ENCODE assay signal across 1 cellular context in the genomic region with DNA sequence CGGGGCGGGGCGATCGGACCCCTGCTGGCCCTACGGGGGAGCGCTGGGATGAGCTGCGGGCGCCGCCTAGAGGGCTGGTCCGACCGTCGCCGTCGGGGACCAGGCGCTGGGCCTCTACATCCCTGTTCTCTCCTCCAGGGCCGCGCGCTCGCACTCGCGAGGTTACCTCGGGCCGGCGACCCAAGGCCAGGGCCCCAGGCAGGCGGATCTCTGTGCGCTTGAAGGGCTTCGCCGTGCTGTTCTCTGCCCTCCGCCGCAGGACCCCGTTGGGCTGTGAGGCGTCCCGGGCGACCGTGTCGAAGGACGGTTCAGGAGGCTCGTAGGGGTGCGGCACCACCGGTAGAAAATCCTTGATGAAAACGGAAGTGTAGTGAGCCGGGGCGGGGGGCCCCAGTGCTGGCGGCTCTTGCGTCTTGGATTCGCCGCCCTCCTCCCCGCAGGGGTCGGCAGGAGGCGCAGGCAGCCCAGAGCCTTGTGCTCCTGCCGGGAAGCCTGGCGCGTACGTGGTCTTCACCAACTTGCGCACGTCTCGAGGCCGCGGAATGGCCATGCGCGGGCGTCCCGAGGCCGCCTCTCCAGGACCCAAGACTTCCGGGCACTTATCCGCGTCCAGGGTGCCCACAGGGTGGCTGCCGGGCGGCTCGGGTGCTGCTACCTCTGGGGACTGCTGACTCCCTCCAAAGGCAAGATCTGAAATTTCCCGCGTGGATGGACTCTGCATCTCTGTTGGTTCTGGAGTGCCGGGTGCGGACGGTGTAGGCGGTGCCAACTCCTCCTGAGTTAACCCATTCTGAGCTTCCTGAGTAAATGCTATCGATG.
A peak's percentile ranks its signal among the peaks of the same experiment; 100 is the strongest.
TF ChIP-seq lines count a peak whose summit lies in the region.

No MANE protein-coding gene starts in this region.

TF ChIP-seq in GM12878, 131 proteins besides CTCF, POLR2A, EP300 and RAD21 (continued from another document):
- peak; percentile 56; the same call in 1 of the 2 replicates for TF ChIP-seq DPF2 (IDR thresholded peaks at IDR 0.05)
- no peak for TF ChIP-seq HDAC2 (IDR thresholded peaks at IDR 0.05)
- peak; percentile 96 for TF ChIP-seq IKZF1 (conservative IDR thresholded peaks at IDR 0.05)
- TF ChIP-seq ZNF622 (IDR thresholded peaks at IDR 0.05) = no peak
- peak; percentile 97 for TF ChIP-seq NKRF (conservative IDR thresholded peaks at IDR 0.05)
- TF ChIP-seq JUNB (IDR thresholded peaks at IDR 0.05) = no peak
- no peak for TF ChIP-seq CREB1 (IDR thresholded peaks at IDR 0.05; ENCODE audit: low read depth)
- peak; percentile 27; the same call in 1 of the 2 replicates for TF ChIP-seq TCF3 (IDR thresholded peaks at IDR 0.05; ENCODE audit: borderline replicate concordance, insufficient read depth, low read depth, low read length)
- peak; percentile 62 for TF ChIP-seq CREM (IDR thresholded peaks at IDR 0.05; ENCODE audit: low read depth)
- TF ChIP-seq BHLHE40 (IDR thresholded peaks at IDR 0.05; ENCODE audit: borderline replicate concordance in 1 of 2, low read depth in 2 of 2, low read length in 1 of 2) = peak in 1 of 2 experiments; percentile 55; a peak in 2 of 4 replicates
- TF ChIP-seq TCF12 (IDR thresholded peaks at IDR 0.05; ENCODE audit: low read depth, low read length) = 0 out of 2 replicates have a peak, but pooled peaks have one; percentile 30
- peak in 1 of 2 experiments; percentile 8; a peak in 1 of 3 replicates for TF ChIP-seq EGR1 (IDR thresholded peaks at IDR 0.05; ENCODE audit: borderline replicate concordance in 1 of 2, low read depth in 2 of 2, low read length in 2 of 2)
- TF ChIP-seq, protein P1, sequence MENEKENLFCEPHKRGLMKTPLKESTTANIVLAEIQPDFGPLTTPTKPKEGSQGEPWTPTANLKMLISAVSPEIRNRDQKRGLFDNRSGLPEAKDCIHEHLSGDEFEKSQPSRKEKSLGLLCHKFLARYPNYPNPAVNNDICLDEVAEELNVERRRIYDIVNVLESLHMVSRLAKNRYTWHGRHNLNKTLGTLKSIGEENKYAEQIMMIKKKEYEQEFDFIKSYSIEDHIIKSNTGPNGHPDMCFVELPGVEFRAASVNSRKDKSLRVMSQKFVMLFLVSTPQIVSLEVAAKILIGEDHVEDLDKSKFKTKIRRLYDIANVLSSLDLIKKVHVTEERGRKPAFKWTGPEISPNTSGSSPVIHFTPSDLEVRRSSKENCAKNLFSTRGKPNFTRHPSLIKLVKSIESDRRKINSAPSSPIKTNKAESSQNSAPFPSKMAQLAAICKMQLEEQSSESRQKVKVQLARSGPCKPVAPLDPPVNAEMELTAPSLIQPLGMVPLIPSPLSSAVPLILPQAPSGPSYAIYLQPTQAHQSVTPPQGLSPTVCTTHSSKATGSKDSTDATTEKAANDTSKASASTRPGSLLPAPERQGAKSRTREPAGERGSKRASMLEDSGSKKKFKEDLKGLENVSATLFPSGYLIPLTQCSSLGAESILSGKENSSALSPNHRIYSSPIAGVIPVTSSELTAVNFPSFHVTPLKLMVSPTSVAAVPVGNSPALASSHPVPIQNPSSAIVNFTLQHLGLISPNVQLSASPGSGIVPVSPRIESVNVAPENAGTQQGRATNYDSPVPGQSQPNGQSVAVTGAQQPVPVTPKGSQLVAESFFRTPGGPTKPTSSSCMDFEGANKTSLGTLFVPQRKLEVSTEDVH (IDR thresholded peaks at IDR 0.05; ENCODE audit: low read depth, partially characterized antibody) = no peak
- no peak for TF ChIP-seq PAX5 (IDR thresholded peaks at IDR 0.05; ENCODE audit: borderline replicate concordance, low read depth, low read length)
- no peak; the same call in 1 of the 2 replicates for TF ChIP-seq RB1 (IDR thresholded peaks at IDR 0.05; ENCODE audit: borderline replicate concordance)
- TF ChIP-seq, protein P2, sequence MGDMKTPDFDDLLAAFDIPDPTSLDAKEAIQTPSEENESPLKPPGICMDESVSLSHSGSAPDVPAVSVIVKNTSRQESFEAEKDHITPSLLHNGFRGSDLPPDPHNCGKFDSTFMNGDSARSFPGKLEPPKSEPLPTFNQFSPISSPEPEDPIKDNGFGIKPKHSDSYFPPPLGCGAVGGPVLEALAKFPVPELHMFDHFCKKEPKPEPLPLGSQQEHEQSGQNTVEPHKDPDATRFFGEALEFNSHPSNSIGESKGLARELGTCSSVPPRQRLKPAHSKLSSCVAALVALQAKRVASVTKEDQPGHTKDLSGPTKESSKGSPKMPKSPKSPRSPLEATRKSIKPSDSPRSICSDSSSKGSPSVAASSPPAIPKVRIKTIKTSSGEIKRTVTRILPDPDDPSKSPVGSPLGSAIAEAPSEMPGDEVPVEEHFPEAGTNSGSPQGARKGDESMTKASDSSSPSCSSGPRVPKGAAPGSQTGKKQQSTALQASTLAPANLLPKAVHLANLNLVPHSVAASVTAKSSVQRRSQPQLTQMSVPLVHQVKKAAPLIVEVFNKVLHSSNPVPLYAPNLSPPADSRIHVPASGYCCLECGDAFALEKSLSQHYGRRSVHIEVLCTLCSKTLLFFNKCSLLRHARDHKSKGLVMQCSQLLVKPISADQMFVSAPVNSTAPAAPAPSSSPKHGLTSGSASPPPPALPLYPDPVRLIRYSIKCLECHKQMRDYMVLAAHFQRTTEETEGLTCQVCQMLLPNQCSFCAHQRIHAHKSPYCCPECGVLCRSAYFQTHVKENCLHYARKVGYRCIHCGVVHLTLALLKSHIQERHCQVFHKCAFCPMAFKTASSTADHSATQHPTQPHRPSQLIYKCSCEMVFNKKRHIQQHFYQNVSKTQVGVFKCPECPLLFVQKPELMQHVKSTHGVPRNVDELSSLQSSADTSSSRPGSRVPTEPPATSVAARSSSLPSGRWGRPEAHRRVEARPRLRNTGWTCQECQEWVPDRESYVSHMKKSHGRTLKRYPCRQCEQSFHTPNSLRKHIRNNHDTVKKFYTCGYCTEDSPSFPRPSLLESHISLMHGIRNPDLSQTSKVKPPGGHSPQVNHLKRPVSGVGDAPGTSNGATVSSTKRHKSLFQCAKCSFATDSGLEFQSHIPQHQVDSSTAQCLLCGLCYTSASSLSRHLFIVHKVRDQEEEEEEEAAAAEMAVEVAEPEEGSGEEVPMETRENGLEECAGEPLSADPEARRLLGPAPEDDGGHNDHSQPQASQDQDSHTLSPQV (IDR thresholded peaks at IDR 0.05) = 0 out of 2 replicates have a peak, but pooled peaks have one; percentile 63
- TF ChIP-seq ZNF217 (IDR thresholded peaks at IDR 0.05) = no peak; the same call in 1 of the 2 replicates
- peak; percentile 56; the same call in 1 of the 2 replicates for TF ChIP-seq ZNF687 (IDR thresholded peaks at IDR 0.05)
- peak; percentile 40; the same call in 1 of the 2 replicates for TF ChIP-seq SMC3 (IDR thresholded peaks at IDR 0.05; ENCODE audit: borderline replicate concordance, low read length)
- 0 out of 2 replicates have a peak, but pooled peaks have one; percentile 3 for TF ChIP-seq BCLAF1 (IDR thresholded peaks at IDR 0.05)
- TF ChIP-seq POLR2AphosphoS5 (IDR thresholded peaks at IDR 0.05; ENCODE audit: low read length) = peak; percentile 56
- no peak for TF ChIP-seq CHD1 (IDR thresholded peaks at IDR 0.05; ENCODE audit: low read depth, low read length)
- TF ChIP-seq MYB (IDR thresholded peaks at IDR 0.05; ENCODE audit: borderline replicate concordance, low read depth, low read length) = no peak
- peak; percentile 71 for TF ChIP-seq RELA (IDR thresholded peaks at IDR 0.05; ENCODE audit: borderline replicate concordance, partially characterized antibody)
- no peak for TF ChIP-seq JUND (IDR thresholded peaks at IDR 0.05; ENCODE audit: low read depth, low read length)
- peak; percentile 13; the same call in 1 of the 2 replicates for TF ChIP-seq ZNF207 (IDR thresholded peaks at IDR 0.05; ENCODE audit: borderline replicate concordance)
- TF ChIP-seq NFIC (IDR thresholded peaks at IDR 0.05; ENCODE audit: low read depth, low read length) = no peak
- no peak for TF ChIP-seq ZNF384 (IDR thresholded peaks at IDR 0.05; ENCODE audit: borderline replicate concordance, low read depth, low read length)
- peak; percentile 64; the same call in 1 of the 2 replicates for TF ChIP-seq GATAD2B (conservative IDR thresholded peaks at IDR 0.05; ENCODE audit: low read depth)
- TF ChIP-seq SP1 (IDR thresholded peaks at IDR 0.05; ENCODE audit: low read depth, low read length) = peak; percentile 26
- no peak for TF ChIP-seq BRCA1 (IDR thresholded peaks at IDR 0.05; ENCODE audit: low read depth, low read length)
- 0 out of 2 replicates have a peak, but pooled peaks have one; percentile 41 for TF ChIP-seq POLR2AphosphoS2 (IDR thresholded peaks at IDR 0.05; ENCODE audit: low read depth, low read length)
- TF ChIP-seq, protein P3, sequence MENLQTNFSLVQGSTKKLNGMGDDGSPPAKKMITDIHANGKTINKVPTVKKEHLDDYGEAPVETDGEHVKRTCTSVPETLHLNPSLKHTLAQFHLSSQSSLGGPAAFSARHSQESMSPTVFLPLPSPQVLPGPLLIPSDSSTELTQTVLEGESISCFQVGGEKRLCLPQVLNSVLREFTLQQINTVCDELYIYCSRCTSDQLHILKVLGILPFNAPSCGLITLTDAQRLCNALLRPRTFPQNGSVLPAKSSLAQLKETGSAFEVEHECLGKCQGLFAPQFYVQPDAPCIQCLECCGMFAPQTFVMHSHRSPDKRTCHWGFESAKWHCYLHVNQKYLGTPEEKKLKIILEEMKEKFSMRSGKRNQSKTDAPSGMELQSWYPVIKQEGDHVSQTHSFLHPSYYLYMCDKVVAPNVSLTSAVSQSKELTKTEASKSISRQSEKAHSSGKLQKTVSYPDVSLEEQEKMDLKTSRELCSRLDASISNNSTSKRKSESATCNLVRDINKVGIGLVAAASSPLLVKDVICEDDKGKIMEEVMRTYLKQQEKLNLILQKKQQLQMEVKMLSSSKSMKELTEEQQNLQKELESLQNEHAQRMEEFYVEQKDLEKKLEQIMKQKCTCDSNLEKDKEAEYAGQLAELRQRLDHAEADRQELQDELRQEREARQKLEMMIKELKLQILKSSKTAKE (IDR thresholded peaks at IDR 0.05; ENCODE audit: low read depth, poor library complexity, severe bottlenecking) = no peak
- TF ChIP-seq NR2F1 (conservative IDR thresholded peaks at IDR 0.05) = peak; percentile 64; the same call in 1 of the 2 replicates
- TF ChIP-seq ZNF24 (IDR thresholded peaks at IDR 0.05) = peak; percentile 53
- peak; percentile 94 for TF ChIP-seq SIN3A (IDR thresholded peaks at IDR 0.05; ENCODE audit: low read depth, low read length)
- 0 out of 4 replicates have a peak, but pooled peaks of 1 of the 2 experiments have one; percentile 4 for TF ChIP-seq SRF (IDR thresholded peaks at IDR 0.05; ENCODE audit: low read depth in 2 of 2, low read length in 2 of 2)
- TF ChIP-seq BACH1 (IDR thresholded peaks at IDR 0.05; ENCODE audit: borderline replicate concordance) = no peak; the same call in 1 of the 2 replicates
TF ChIP-seq in GM12878: peak in this region for 35.
